In the genomic region with DNA sequence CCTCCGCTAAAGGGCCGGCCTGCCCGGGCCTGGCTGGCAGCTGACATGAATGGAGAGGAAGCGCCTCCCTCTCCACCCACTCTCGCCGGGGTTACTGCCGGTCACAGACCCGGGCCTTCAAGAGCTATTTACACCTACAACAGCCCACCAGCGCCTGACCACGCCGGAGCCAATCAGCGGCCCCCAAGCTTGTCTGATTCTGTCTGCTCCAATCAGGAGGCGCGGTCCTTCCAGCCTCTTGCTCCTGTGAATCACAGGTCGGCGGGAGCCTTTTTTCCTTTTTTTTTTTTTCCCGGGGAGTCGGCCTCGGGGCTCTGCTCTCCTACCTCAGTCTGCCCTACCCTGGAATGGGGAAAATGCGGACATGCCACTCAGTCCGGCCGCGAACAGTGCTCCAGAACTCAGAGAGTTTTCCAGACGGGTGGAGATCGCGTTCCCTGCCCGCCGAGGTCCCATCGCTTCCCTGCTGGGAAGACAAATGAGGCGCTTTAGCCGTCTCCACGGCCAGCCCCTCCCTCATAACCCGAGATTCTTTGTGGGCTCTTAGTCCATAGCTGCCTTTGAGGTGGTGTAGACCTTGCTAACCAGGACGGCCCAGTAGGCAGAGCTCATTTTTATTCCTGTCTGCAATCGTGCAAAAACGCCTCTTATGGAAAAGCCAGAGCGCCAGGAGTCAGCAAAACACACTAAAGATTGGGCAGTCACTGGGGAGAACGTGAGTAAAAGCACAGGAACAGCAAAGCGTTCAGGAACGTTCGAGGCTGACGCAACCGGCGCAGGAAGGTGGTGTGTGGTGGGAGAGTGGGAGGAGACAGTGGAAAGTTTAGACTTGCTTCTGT, we compare ENCODE assay signal across 8 cellular contexts. TPM values are rescaled to one million over a fixed set of nuclear protein-coding genes. Genes with fewer than 3 reads are reported as not detected.
DNase-seq lines count a peak whose midpoint lies in the region; ATAC-seq and FAIRE-seq lines count a peak whose summit lies in the region.

No MANE protein-coding gene starts in this region.

- H2BK120ac ChIP-seq in mesendoderm (ENCODE audit: low read depth, low read length): peak overlapping the region; percentile 89

- H3K4me2 ChIP-seq in mesendoderm (ENCODE audit: low read length): peak overlapping the region; percentile 97

- no peak overlapping the region for H4K8ac ChIP-seq in mesendoderm (ENCODE audit: low read depth, low read length)

- peak overlapping the region; percentile 99 for H3K56ac ChIP-seq in mesendoderm (ENCODE audit: low read length)

- peak overlapping the region; percentile 60 for H4K5ac ChIP-seq in mesendoderm (ENCODE audit: low read length)

- H3K4me1 ChIP-seq in mesendoderm (ENCODE audit: control insufficient read depth, low read depth, low read length): peaks cover 11% of the 10 kb centered on the region

- H2BK5ac ChIP-seq in mesendoderm (ENCODE audit: low read length): peak overlapping the region; percentile 99

- H3K27ac Mint-ChIP-seq in activated CD8-positive, alpha-beta memory T cell treated with anti-CD3 and anti-CD28 coated beads, Interleukin-2, amount 10 ng/mL, durations not matched to agents 7 days and 5 days: no peak overlapping the region

- WGBS in mesendoderm (ENCODE audit: extremely low coverage, insufficient coverage, low lambda C conversion rate): no CpG with 5 or more reads among the region's 44 CpGs

- in situ Hi-C loops in Caki2 (cut with HindIII; ENCODE audit: low pct_unique_long_range_greater_than_20kb, low sequenced_read_pairs): no loop called here

- H3K79me2 ChIP-seq in mesendoderm (ENCODE audit: control insufficient read depth, insufficient read depth, low read length): peaks cover 15% of the 10 kb centered on the region

- peak overlapping the region; percentile 99 for H3K27ac ChIP-seq in mesendoderm (ENCODE audit: low read depth, low read length)

- peak overlapping the region; percentile 99 for H3K9ac ChIP-seq in mesendoderm (ENCODE audit: low read length)

- ATAC-seq in GM21381 (IDR thresholded peaks at IDR 0.05; ENCODE audit: unreplicated experiment): peak; percentile 85
- peak; percentile 87 for ATAC-seq in activated CD8-positive, alpha-beta memory T cell treated with anti-CD3 and anti-CD28 coated beads, Interleukin-2, amount 10 ng/mL, durations not matched to agents 7 days and 5 days

- H3K36me3 Mint-ChIP-seq in activated CD8-positive, alpha-beta memory T cell treated with anti-CD3 and anti-CD28 coated beads, Interleukin-2, amount 10 ng/mL, durations not matched to agents 7 days and 5 days: peaks cover 2% of the 10 kb centered on the region

- H3K4ac ChIP-seq in mesendoderm (ENCODE audit: low read depth, low read length): peak overlapping the region; percentile 94

- no peaks in the 10 kb centered on the region for H3K79me1 ChIP-seq in mesendoderm (ENCODE audit: low read length)

- no peak overlapping the region for H2BK15ac ChIP-seq in mesendoderm (replicated peaks; ENCODE audit: low read depth)

- H3K18ac ChIP-seq in mesendoderm (ENCODE audit: low read length): peak overlapping the region; percentile 95

- peak; percentile 72 for FAIRE-seq in endometrium (lab: Jason Lieb, UNC)

- peak overlapping the region; percentile 97 for H3K23ac ChIP-seq in mesendoderm (ENCODE audit: low read length)

- CTCF ChIA-PET in activated CD8-positive, alpha-beta memory T cell treated with anti-CD3 and anti-CD28 coated beads, Interleukin-2, amount 10 ng/mL, durations not matched to agents 7 days and 5 days (lab: Charles Lee): interaction anchor here (0.6 to 2.9 kb wide), 14 partner anchors 22 to 1589 kb away, joined by 3 to 10 read pairs (median 4); partner anchors contain the start of genes HIF1AN and SCD

- H3K36me3 ChIP-seq in mesendoderm (ENCODE audit: control insufficient read depth, insufficient read depth, low read length): no peaks in the 10 kb centered on the region

- peak overlapping the region; percentile 92 for H3K4me3 ChIP-seq in mesendoderm (ENCODE audit: low read length)

- H3K27me3 Mint-ChIP-seq in activated CD8-positive, alpha-beta memory T cell treated with anti-CD3 and anti-CD28 coated beads, Interleukin-2, amount 10 ng/mL, durations not matched to agents 7 days and 5 days: no peaks in the 10 kb centered on the region

- DNase-seq in Caki2 (ENCODE audit: low read depth) (peak; percentile 100), HT1080 (ENCODE audit: low read depth) (peak; percentile 100), NOMO-1 (lab: John Stamatoyannopoulos, UW; ENCODE audit: unreplicated experiment in 2 of 2) (peak; percentile 93 to 94), mesendoderm (peak; percentile 100)
- peak; percentile 98 for DNase-seq in activated CD8-positive, alpha-beta memory T cell treated with anti-CD3 and anti-CD28 coated beads, Interleukin-2, amount 10 ng/mL, durations not matched to agents 7 days and 5 days
- DNase-seq in stimulated activated CD8-positive, alpha-beta memory T cell treated with anti-CD3 and anti-CD28 coated beads, Interleukin-12 subunit alpha, Interleukin-12 subunit beta, amount 100 ng/mL, for 4 hours (ENCODE audit: low read depth): peak; percentile 78

- peak overlapping the region; percentile 93 for H2AK5ac ChIP-seq in mesendoderm (ENCODE audit: low read length)

- peaks cover 45% of the 10 kb centered on the region for H3K4me1 Mint-ChIP-seq in activated CD8-positive, alpha-beta memory T cell treated with anti-CD3 and anti-CD28 coated beads, Interleukin-2, amount 10 ng/mL, durations not matched to agents 7 days and 5 days

- no peaks in the 10 kb centered on the region for H3K9me3 Mint-ChIP-seq in activated CD8-positive, alpha-beta memory T cell treated with anti-CD3 and anti-CD28 coated beads, Interleukin-2, amount 10 ng/mL, durations not matched to agents 7 days and 5 days (ENCODE audit: low read depth)

- H3K4me3 Mint-ChIP-seq in activated CD8-positive, alpha-beta memory T cell treated with anti-CD3 and anti-CD28 coated beads, Interleukin-2, amount 10 ng/mL, durations not matched to agents 7 days and 5 days: no peak overlapping the region

- H3K27me3 ChIP-seq in mesendoderm (ENCODE audit: insufficient read depth, low read length, poor library complexity): no peaks in the 10 kb centered on the region

RNA-seq across cellular contexts. Expression of gene SCD, which starts 26.5 kb away (rescaled TPM):
- total RNA-seq in Caki2 (2014; rRNA removed; shearing (Covaris generic); ENCODE audit: low replicate concordance): 97.2 and 98.9 TPM in 2 replicates
- 149 and 198 TPM in 2 replicates for total RNA-seq in HT1080 (2014; rRNA removed; shearing (Covaris generic))
- 182 and 229 TPM in 2 replicates for polyA plus RNA-seq in HT1080 (2015; cell fraction: cytosol; rRNA removed)
- polyA plus RNA-seq in HT1080 (2015; cell fraction: nucleus; rRNA removed): 306 and 307 TPM in 2 replicates
- total RNA-seq in activated CD8-positive, alpha-beta memory T cell treated with anti-CD3 and anti-CD28 coated beads, Interleukin-2, amount 10 ng/mL, durations not matched to agents 7 days and 5 days: 100 to 1,000 TPM; 121 to 134 TPM
- 565 TPM for polyA plus RNA-seq in mesendoderm (2013, experiment 1 of 2)
- polyA plus RNA-seq in mesendoderm (2013, experiment 2 of 2): 558 TPM

RNA-seq across cellular contexts. Expression of gene PKD2L1, which starts 43.5 kb away (rescaled TPM):
- not detected in 2 replicates for total RNA-seq in Caki2 (2014; rRNA removed; shearing (Covaris generic); ENCODE audit: low replicate concordance)
- not detected in 2 replicates for total RNA-seq in HT1080 (2014; rRNA removed; shearing (Covaris generic))
- not detected in 2 replicates for polyA plus RNA-seq in HT1080 (2015; cell fraction: cytosol; rRNA removed)
- not detected in 2 replicates for polyA plus RNA-seq in HT1080 (2015; cell fraction: nucleus; rRNA removed)
- not detected for total RNA-seq in activated CD8-positive, alpha-beta memory T cell treated with anti-CD3 and anti-CD28 coated beads, Interleukin-2, amount 10 ng/mL, durations not matched to agents 7 days and 5 days
- polyA plus RNA-seq in mesendoderm (2013, experiment 1 of 2): 0.04 TPM
- polyA plus RNA-seq in mesendoderm (2013, experiment 2 of 2): 0.07 TPM

Comparison
In these comparisons a context has a peak if more than half of its experiments do, and no peak if none do; other contexts are left out.
1. Peak in every context shown above with its lines: DNase-seq, ATAC-seq, H3K4me3 ChIP-seq and H3K27ac ChIP-seq.